9 cellular contexts compared by ENCODE assay signal in genomic region chr19:33770107-33770506, GRCh38.
"Had no signal": no experiment of that assay in that cellular context is flagged by ENCODE, and none has a peak within 500 bp of the region (broad histone marks: within the 10 kb centered on the region; RNA-seq: fewer than 3 reads in every experiment).

No MANE protein-coding gene starts in this region.

- H3K4me3 ChIP-seq: GM23248, HAP-1, K562 had no signal

- H3K27ac Mint-ChIP-seq: HFFc6 had no signal

- H3K36me3 ChIP-seq: HAP-1 had no signal

- H3K9ac ChIP-seq: GM23248 had no signal

- H3K27ac ChIP-seq: GM23248 had no signal

- DNase-seq: GM23248, GOT3, H7, HFFc6, IMR-90 had no signal

- H3K9me3 ChIP-seq: HAP-1 had no signal

- FAIRE-seq: HTR-8/SVneo, K562 had no signal

- H3K4me3 Mint-ChIP-seq: HFFc6 had no signal

- H2AFZ ChIP-seq: GM23248 had no signal

- ATAC-seq: HCT116, K562 had no signal

- H3K9me3 Mint-ChIP-seq: HFFc6 had no signal
